ENCODE assay signal across 8 cellular contexts in genomic region chr1:52032124-52032784, GRCh38. TPM values are rescaled to one million over a fixed set of nuclear protein-coding genes. Genes with fewer than 3 reads are reported as not detected.
DNase-seq lines count a peak whose midpoint lies in the region; TF ChIP-seq lines count a peak whose summit lies in the region.

No MANE protein-coding gene starts in this region.

- no peaks in the 10 kb centered on the region for H3K9me3 Mint-ChIP-seq in activated naive CD4-positive, alpha-beta T cell treated with anti-CD3 and anti-CD28 coated beads, Interleukin-2, amount 10 ng/mL, durations not matched to agents 7 days and 5 days
- H3K9me3 Mint-ChIP-seq in neural progenitor cell, result no peaks in the 10 kb centered on the region

- TF ChIP-seq CTCF in dorsolateral prefrontal cortex (IDR thresholded peaks at IDR 0.05 in 54 of 56, conservative IDR thresholded peaks at IDR 0.05 in 2 of 56; ENCODE audit: low read depth in 1 of 56, partially characterized antibody in 56 of 56), result no peak
- TF ChIP-seq CTCF in neural progenitor cell (IDR thresholded peaks at IDR 0.05), result no peak

- CTCF ChIA-PET in activated naive CD4-positive, alpha-beta T cell treated with anti-CD3 and anti-CD28 coated beads, Interleukin-2, amount 10 ng/mL, durations not matched to agents 7 days and 5 days (lab: Charles Lee), result no interaction called here

- H3K27me3 Mint-ChIP-seq in activated naive CD4-positive, alpha-beta T cell treated with anti-CD3 and anti-CD28 coated beads, Interleukin-2, amount 10 ng/mL, durations not matched to agents 7 days and 5 days, result no peaks in the 10 kb centered on the region
- no peaks in the 10 kb centered on the region for H3K27me3 Mint-ChIP-seq in neural progenitor cell (ENCODE audit: insufficient read depth, low read depth)

- H3K4me1 Mint-ChIP-seq in activated naive CD4-positive, alpha-beta T cell treated with anti-CD3 and anti-CD28 coated beads, Interleukin-2, amount 10 ng/mL, durations not matched to agents 7 days and 5 days, result peaks cover 34% of the 10 kb centered on the region
- H3K4me1 Mint-ChIP-seq in neural progenitor cell, result peaks cover 25% of the 10 kb centered on the region

- peaks cover 10% of the 10 kb centered on the region for H3K4me1 ChIP-seq in neural progenitor cell

- no peak for DNase-seq in activated naive CD4-positive, alpha-beta T cell treated with anti-CD3 and anti-CD28 coated beads, Interleukin-2, amount 10 ng/mL, durations not matched to agents 7 days and 5 days
- DNase-seq in activated naive CD4-positive, alpha-beta T cell (lab: John Stamatoyannopoulos, UW), result no peak
- DNase-seq in MG63, result no peak
- DNase-seq in dorsolateral prefrontal cortex, result no peak
- no peak for DNase-seq in neural progenitor cell (ENCODE audit: low spot score)
- no peak for DNase-seq in NCI-H2029 (lab: John Stamatoyannopoulos, UW)
- no peak for DNase-seq in stimulated activated CD4-positive, alpha-beta T cell treated with anti-CD3 and anti-CD28 coated beads, Interleukin-1b, Interleukin-23, amount 100 ng/mL, for 48 hours
- DNase-seq in midbrain (lab: John Stamatoyannopoulos, UW), result no peak

- H3F3A ChIP-seq in neural progenitor cell (ENCODE audit: low read depth), result peaks cover 14% of the 10 kb centered on the region

- peaks cover 38% of the 10 kb centered on the region for H3K36me3 Mint-ChIP-seq in activated naive CD4-positive, alpha-beta T cell treated with anti-CD3 and anti-CD28 coated beads, Interleukin-2, amount 10 ng/mL, durations not matched to agents 7 days and 5 days
- H3K36me3 Mint-ChIP-seq in neural progenitor cell, result peaks cover 7% of the 10 kb centered on the region

- H3K27ac ChIP-seq in dorsolateral prefrontal cortex, result peak overlapping the region in 22 of 59 donors; percentile 20 to 95 (median 88)
- no peak overlapping the region for H3K27ac ChIP-seq in neural progenitor cell

- H3K36me3 ChIP-seq in MG63 (peaks cover 5% of the 10 kb centered on the region), neural progenitor cell (no peaks in the 10 kb centered on the region)

- no peaks in the 10 kb centered on the region for H3K27me3 ChIP-seq in MG63
- H3K27me3 ChIP-seq in dorsolateral prefrontal cortex, result no peaks in the 10 kb centered on the region
- H3K27me3 ChIP-seq in neural progenitor cell, result no peaks in the 10 kb centered on the region

- peak overlapping the region; percentile 100 for H3K4me2 ChIP-seq in neural progenitor cell

- H3K4me3 ChIP-seq in MG63, result peak overlapping the region; percentile 79
- H3K4me3 ChIP-seq in dorsolateral prefrontal cortex, result peak overlapping the region; percentile 50 to 96 (median 84)
- peak overlapping the region; percentile 90 for H3K4me3 ChIP-seq in neural progenitor cell

- intact Hi-C loops in dorsolateral prefrontal cortex (cut with DNase I), result loop anchor here (2.0 kb wide), 2 partner anchors 23 to 25 kb away; partner anchors contain the start of genes BTF3L4 (in 1 of the 2) and TXNDC12 (in 1 of the 2)

- no peak overlapping the region for H2AFZ ChIP-seq in neural progenitor cell (replicated peaks)

- peaks cover 33% of the 10 kb centered on the region for H3K79me2 ChIP-seq in neural progenitor cell (ENCODE audit: low read depth)

- peak overlapping the region; percentile 95 for H3K27ac Mint-ChIP-seq in activated naive CD4-positive, alpha-beta T cell treated with anti-CD3 and anti-CD28 coated beads, Interleukin-2, amount 10 ng/mL, durations not matched to agents 7 days and 5 days
- no peak overlapping the region for H3K27ac Mint-ChIP-seq in neural progenitor cell

- H3K4me3 Mint-ChIP-seq in activated naive CD4-positive, alpha-beta T cell treated with anti-CD3 and anti-CD28 coated beads, Interleukin-2, amount 10 ng/mL, durations not matched to agents 7 days and 5 days, result peak overlapping the region; percentile 90
- peak overlapping the region; percentile 94 for H3K4me3 Mint-ChIP-seq in neural progenitor cell

- no peaks in the 10 kb centered on the region for H3K9me3 ChIP-seq in MG63
- H3K9me3 ChIP-seq in neural progenitor cell (ENCODE audit: low read depth), result no peaks in the 10 kb centered on the region

- H4K20me1 ChIP-seq in neural progenitor cell (ENCODE audit: low read depth), result peaks cover 22% of the 10 kb centered on the region

- peak overlapping the region; percentile 64 for H3K9ac ChIP-seq in neural progenitor cell

RNA-seq across cellular contexts. Expression of gene KTI12, which starts 1.4 kb away (rescaled TPM):
- 11.1 and 15.6 TPM in 2 replicates for total RNA-seq in MG63 (2014; rRNA removed; shearing (Covaris generic); ENCODE audit: low replicate concordance)
- total RNA-seq in dorsolateral prefrontal cortex (10 to 100 TPM in 2 of 120 experiments, 1 to 10 TPM in 118; 3.7 to 10.5 (median 6.4) TPM), neural progenitor cell (ENCODE audit: low replicate concordance) (3.5 and 7.3 TPM in 2 replicates)

RNA-seq across cellular contexts. Expression of gene TXNDC12, which starts 22.7 kb away (rescaled TPM):
- total RNA-seq in MG63 (2014; rRNA removed; shearing (Covaris generic); ENCODE audit: low replicate concordance), result 16.2 and 42.9 TPM in 2 replicates
- total RNA-seq in dorsolateral prefrontal cortex, result 10 to 100 TPM; 18.2 to 47.5 (median 33.6) TPM
- total RNA-seq in neural progenitor cell (ENCODE audit: low replicate concordance), result 64.5 and 75.3 TPM in 2 replicates

RNA-seq across cellular contexts. Expression of gene BTF3L4, which starts 23.8 kb away (rescaled TPM):
- total RNA-seq in MG63 (2014; rRNA removed; shearing (Covaris generic); ENCODE audit: low replicate concordance), result 45.4 and 74.2 TPM in 2 replicates
- total RNA-seq in dorsolateral prefrontal cortex (10 to 100 TPM; 27.7 to 67.7 (median 49.5) TPM), neural progenitor cell (ENCODE audit: low replicate concordance) (174 and 288 TPM in 2 replicates)

RNA-seq across cellular contexts. Expression of gene RAB3B, which starts 41.8 kb away (rescaled TPM):
- 0.53 and 0.81 TPM in 2 replicates for total RNA-seq in MG63 (2014; rRNA removed; shearing (Covaris generic); ENCODE audit: low replicate concordance)
- total RNA-seq in dorsolateral prefrontal cortex (10 to 100 TPM in 62 of 120 experiments, 1 to 10 TPM in 58; 2.2 to 28.2 (median 10.1) TPM), neural progenitor cell (ENCODE audit: low replicate concordance) (19.3 and 20.4 TPM in 2 replicates)
